Comparison of ENCODE assay signal across 8 cellular contexts in genomic region chr2:74740395-74741075, GRCh38.
DNase-seq lines count a peak whose midpoint lies in the region; ATAC-seq and TF ChIP-seq lines count a peak whose summit lies in the region.

No MANE protein-coding gene starts in this region.

- no peak overlapping the region for H3K4me2 ChIP-seq in MM.1S (ENCODE audit: low read depth, low read length)

- H3K9me3 ChIP-seq in RWPE2 (ENCODE audit: severe bottlenecking) (no peaks in the 10 kb centered on the region), MM.1S (replicated peaks; ENCODE audit: insufficient read depth, low read length) (no peaks in the 10 kb centered on the region)

- H3K9me2 ChIP-seq in MM.1S (replicated peaks; ENCODE audit: insufficient read depth, low read length) = no peaks in the 10 kb centered on the region

- no peaks in the 10 kb centered on the region for H4K20me1 ChIP-seq in MM.1S (ENCODE audit: insufficient read depth, low read length)

- peak; percentile 41 for TF ChIP-seq CTCF in RWPE2 (IDR thresholded peaks at IDR 0.05; ENCODE audit: poor library complexity, severe bottlenecking)
- no peak for TF ChIP-seq CTCF in fibroblast of villous mesenchyme (IDR thresholded peaks at IDR 0.05; ENCODE audit: insufficient read depth, low read depth, low read length)
- TF ChIP-seq CTCF in retinal pigment epithelial cell (conservative IDR thresholded peaks at IDR 0.05; ENCODE audit: low read depth, low read length) = no peak
- TF ChIP-seq CTCF in MM.1S (IDR thresholded peaks at IDR 0.05; ENCODE audit: low read length) = no peak

- H3K36me3 ChIP-seq in RWPE2 (ENCODE audit: low read depth) (no peaks in the 10 kb centered on the region), MM.1S (replicated peaks; ENCODE audit: insufficient read depth, low read length) (no peaks in the 10 kb centered on the region)

- no peak overlapping the region for H2AFZ ChIP-seq in MM.1S (ENCODE audit: low read length)

- H3K27ac ChIP-seq in RWPE2 (ENCODE audit: poor library complexity, severe bottlenecking) (peak overlapping the region; percentile 99), MM.1S (ENCODE audit: low read length) (no peak overlapping the region)

- DNase-seq in H4 (ENCODE audit: low spot score) (peak; percentile 97), RWPE2 (ENCODE audit: low spot score) (peak; percentile 97), fibroblast of villous mesenchyme (ENCODE audit: low read depth) (peak; percentile 92), retinal pigment epithelial cell (ENCODE audit: low read depth) (peak; percentile 83), germinal center (ENCODE audit: low spot score) (no peak), SHP77 treated with DMSO at 0.1 percent for 48 hours (lab: John Stamatoyannopoulos, UW) (no peak), MM.1S (no peak)

- no peaks in the 10 kb centered on the region for H3F3A ChIP-seq in MM.1S (ENCODE audit: insufficient read depth, low read length)

- H3K4me1 ChIP-seq in RWPE2 (ENCODE audit: insufficient read depth, poor library complexity, severe bottlenecking) (peaks cover 32% of the 10 kb centered on the region), MM.1S (ENCODE audit: low read length) (no peaks in the 10 kb centered on the region)

- ATAC-seq in RWPE2 (ENCODE audit: low read depth) = peak; percentile 88
- no peak for ATAC-seq in HG02938 (IDR thresholded peaks at IDR 0.05; ENCODE audit: unreplicated experiment)

- no peak overlapping the region for H3K9ac ChIP-seq in MM.1S (ENCODE audit: low read length)

- H3K27me3 ChIP-seq in RWPE2 (ENCODE audit: insufficient read depth, poor library complexity, severe bottlenecking) = no peaks in the 10 kb centered on the region
- no peaks in the 10 kb centered on the region for H3K27me3 ChIP-seq in MM.1S (replicated peaks; ENCODE audit: insufficient read depth, low read length)

- H3K4me3 ChIP-seq in RWPE2 (ENCODE audit: severe bottlenecking) = no peak overlapping the region
- H3K4me3 ChIP-seq in fibroblast of villous mesenchyme (ENCODE audit: low read depth, low read length) = no peak overlapping the region
- H3K4me3 ChIP-seq in retinal pigment epithelial cell (ENCODE audit: low read length) = no peak overlapping the region
- H3K4me3 ChIP-seq in MM.1S (ENCODE audit: low read length) = no peak overlapping the region

- no peaks in the 10 kb centered on the region for H3K79me2 ChIP-seq in MM.1S (ENCODE audit: low read length)

Comparison
In these comparisons a context has a peak if more than half of its experiments do, and no peak if none do; other contexts are left out.
1. DNase-seq: peak in H4 (single experiment), RWPE2 (single experiment), fibroblast of villous mesenchyme (single experiment) and retinal pigment epithelial cell (single experiment); none in germinal center (single experiment), SHP77 treated with DMSO at 0.1 percent for 48 hours (single experiment) and MM.1S (single experiment).